In genomic region chr21:16117851-16118592, GRCh38 we compare ENCODE assay signal across 11 cellular contexts.
DNase-seq lines count a peak whose midpoint lies in the region; ATAC-seq and TF ChIP-seq lines count a peak whose summit lies in the region.
"Had no signal": no experiment of that assay in that cellular context is flagged by ENCODE, and none has a peak within 500 bp of the region (broad histone marks: within the 10 kb centered on the region; RNA-seq: fewer than 3 reads in every experiment).

No MANE protein-coding gene starts in this region.

- no peak overlapping the region for H3K4me2 ChIP-seq in mesendoderm (ENCODE audit: low read length)

- no peak for TF ChIP-seq POLR2A in gastrocnemius medialis (IDR thresholded peaks at IDR 0.05)

- no peak for TF ChIP-seq CTCF in gastrocnemius medialis (IDR thresholded peaks at IDR 0.05 in 4 of 5, conservative IDR thresholded peaks at IDR 0.05 in 1 of 5)

- no peak overlapping the region for H3K18ac ChIP-seq in mesendoderm (ENCODE audit: low read length)

- no peaks in the 10 kb centered on the region for H3K27me3 ChIP-seq in gastrocnemius medialis
- no peaks in the 10 kb centered on the region for H3K27me3 ChIP-seq in mesendoderm (ENCODE audit: insufficient read depth, low read length, poor library complexity)
- no peaks in the 10 kb centered on the region for H3K27me3 ChIP-seq in MG63

- H3K23ac ChIP-seq in mesendoderm (ENCODE audit: low read length): no peak overlapping the region

- H3K4me3 ChIP-seq in gastrocnemius medialis (peak overlapping the region in 1 of 4 donors; percentile 42), mesendoderm (ENCODE audit: low read length) (no peak overlapping the region), MG63 (no peak overlapping the region)

- H2BK15ac ChIP-seq in mesendoderm (replicated peaks; ENCODE audit: low read depth): no peak overlapping the region

- H2BK120ac ChIP-seq in mesendoderm (ENCODE audit: low read depth, low read length): no peak overlapping the region

- intact Hi-C loops in gastrocnemius medialis (cut with DNase I; ENCODE audit: low total_unique reads): no loop called here

- no peak overlapping the region for H3K4ac ChIP-seq in mesendoderm (ENCODE audit: low read depth, low read length)

- no peaks in the 10 kb centered on the region for H3K36me3 ChIP-seq in gastrocnemius medialis
- H3K36me3 ChIP-seq in mesendoderm (ENCODE audit: control insufficient read depth, insufficient read depth, low read length): no peaks in the 10 kb centered on the region
- peaks cover 23% of the 10 kb centered on the region for H3K36me3 ChIP-seq in MG63

- no peak overlapping the region for H2AK5ac ChIP-seq in mesendoderm (ENCODE audit: low read length)

- H3K9ac ChIP-seq in mesendoderm (ENCODE audit: low read length): no peak overlapping the region

- no peaks in the 10 kb centered on the region for H3K79me1 ChIP-seq in mesendoderm (ENCODE audit: low read length)

- no peaks in the 10 kb centered on the region for H3K79me2 ChIP-seq in mesendoderm (ENCODE audit: control insufficient read depth, insufficient read depth, low read length)

- WGBS in mesendoderm (ENCODE audit: extremely low coverage, insufficient coverage, low lambda C conversion rate): 100% methylated on average over 1 of the region's 8 CpGs

- H4K8ac ChIP-seq in mesendoderm (ENCODE audit: low read depth, low read length): no peak overlapping the region

- H3K4me1 ChIP-seq in gastrocnemius medialis: no peaks in the 10 kb centered on the region
- no peaks in the 10 kb centered on the region for H3K4me1 ChIP-seq in mesendoderm (ENCODE audit: control insufficient read depth, low read depth, low read length)

- H2BK5ac ChIP-seq in mesendoderm (ENCODE audit: low read length): no peak overlapping the region

- H3K9me3 ChIP-seq in gastrocnemius medialis: no peaks in the 10 kb centered on the region
- peaks cover 21% of the 10 kb centered on the region for H3K9me3 ChIP-seq in MG63

- no peak overlapping the region for H4K5ac ChIP-seq in mesendoderm (ENCODE audit: low read length)

- DNase-seq in DMS79 treated with DMSO at 0.1 percent for 48 hours (lab: John Stamatoyannopoulos, UW) (peak; percentile 59), fibroblast of the conjunctiva (ENCODE audit: low read depth) (peak; percentile 84), gastrocnemius medialis (no peak), nucleus accumbens (lab: John Stamatoyannopoulos, UW) (no peak), LoVo (ENCODE audit: low spot score) (no peak), mesendoderm (no peak), MG63 (no peak)
- DNase-seq: activated naive CD4-positive, alpha-beta T cell treated with anti-CD3 and anti-CD28 coated beads, Interleukin-2, amount 50 U/mL, for 16 hours; retina; stimulated activated naive CD4-positive, alpha-beta T cell treated with Interleukin-2 at 50 U/mL for 16 hours had no signal

- H3K27ac ChIP-seq in angular gyrus (ENCODE audit: low read depth, low read length) (peak overlapping the region; percentile 8), gastrocnemius medialis (peak overlapping the region; percentile 19 to 52 (median 28)), mesendoderm (ENCODE audit: low read depth, low read length) (no peak overlapping the region)

- in situ Hi-C loops in gastrocnemius medialis (cut with MboI; ENCODE audit: low sequenced_read_pairs in 4 of 4): no loop called here

- ATAC-seq in gastrocnemius medialis: no peak

- H3K56ac ChIP-seq in mesendoderm (ENCODE audit: low read length): no peak overlapping the region

Comparison
In these comparisons a context has a peak if more than half of its experiments do, and no peak if none do; other contexts are left out.
1. DNase-seq: peak in DMS79 treated with DMSO at 0.1 percent for 48 hours (single experiment) and fibroblast of the conjunctiva (single experiment); none in gastrocnemius medialis (0 of 2), nucleus accumbens (0 of 56), LoVo (single experiment), mesendoderm (single experiment) and MG63 (single experiment).